ENCODE assay signal across 8 cellular contexts in genomic region chr12:53231859-53232640, GRCh38. TPM values are rescaled to one million over a fixed set of nuclear protein-coding genes. Genes with fewer than 3 reads are reported as not detected.
DNase-seq lines count a peak whose midpoint lies in the region; ATAC-seq and TF ChIP-seq lines count a peak whose summit lies in the region.

RARG (minus strand) TSS chr12:53232209; CDS start chr12:53227545, 4,664 bp downstream.

- H3K9me3 Mint-ChIP-seq in T-helper 1 cell treated with Interleukin-12 subunit alpha and Interleukin-12 subunit beta and Interleukin-4 antibody, amounts not matched to agents 30 μg/mL and 1 μg/mL, for 36 hours, result no peaks in the 10 kb centered on the region

- no peaks in the 10 kb centered on the region; the same call in 1 of the 2 replicates for H3K79me2 ChIP-seq in HCT116 (ENCODE audit: insufficient read depth, low read length)

- TF ChIP-seq CTCF in HCT116 (IDR thresholded peaks at IDR 0.05 in 2 of 3, conservative IDR thresholded peaks at IDR 0.05 in 1 of 3; ENCODE audit: borderline replicate concordance in 1 of 3, insufficient read depth in 1 of 3, low read depth in 2 of 3, low read length in 2 of 3) (no peak), astrocyte of the cerebellum (IDR thresholded peaks at IDR 0.05; ENCODE audit: low read depth, low read length, missing control alignments) (no peak), gastrocnemius medialis (IDR thresholded peaks at IDR 0.05 in 4 of 5, conservative IDR thresholded peaks at IDR 0.05 in 1 of 5) (no peak)

- H3K9ac ChIP-seq in HCT116 (ENCODE audit: low read length), result peak within 1 kb of the TSS; percentile 79

- peaks cover 54% of the 10 kb centered on the region for H3K4me1 Mint-ChIP-seq in T-helper 1 cell treated with Interleukin-12 subunit alpha and Interleukin-12 subunit beta and Interleukin-4 antibody, amounts not matched to agents 30 μg/mL and 1 μg/mL, for 36 hours (ENCODE audit: low read depth)

- no TSS peak for BruUV-seq in HCT116 (replicated peaks; lab: Mats Ljungman, UMichigan)

- H3K4me2 ChIP-seq in HCT116 (ENCODE audit: low read length), result peak within 1 kb of the TSS; percentile 98

- intact Hi-C loops in HCT116 (cut with micrococcal nuclease) (loop anchor here (2.0 kb wide), 1 partner anchor 21 kb away; a partner anchor contains a TSS), right cardiac atrium (cut with DNase I) (no loop called here), gastrocnemius medialis (cut with DNase I; ENCODE audit: low total_unique reads) (no loop called here)

- H3K27me3 ChIP-seq in HCT116 (ENCODE audit: insufficient read depth, low read length) (no peaks in the 10 kb centered on the region), right cardiac atrium (ENCODE audit: control insufficient read depth, insufficient read depth) (no peaks in the 10 kb centered on the region), gastrocnemius medialis (peaks cover 18 to 34% (median 33%) of the 10 kb centered on the region in 3 donors)

- in situ Hi-C loops in astrocyte of the cerebellum (cut with HindIII; ENCODE audit: low sequenced_read_pairs), result no loop called here
- in situ Hi-C loops in gastrocnemius medialis (cut with MboI; ENCODE audit: low sequenced_read_pairs in 4 of 4), result no loop called here

- H3K27ac Mint-ChIP-seq in T-helper 1 cell treated with Interleukin-12 subunit alpha and Interleukin-12 subunit beta and Interleukin-4 antibody, amounts not matched to agents 30 μg/mL and 1 μg/mL, for 36 hours, result peak within 1 kb of the TSS; percentile 80

- H3K36me3 ChIP-seq in HCT116 (ENCODE audit: control insufficient read depth in 1 of 2, insufficient read depth in 2 of 2, low read length in 2 of 2), result no peaks in the 10 kb centered on the region
- H3K36me3 ChIP-seq in gastrocnemius medialis, result no peaks in the 10 kb centered on the region

- TF ChIP-seq POLR2A in HCT116 (IDR thresholded peaks at IDR 0.05; ENCODE audit: borderline replicate concordance, extremely low read depth, insufficient read depth, insufficient read length) (no peak), gastrocnemius medialis (IDR thresholded peaks at IDR 0.05) (no peak)

- no peaks in the 10 kb centered on the region for H3K9me2 ChIP-seq in HCT116 (ENCODE audit: insufficient read depth)

- CTCF ChIA-PET in HCT116 (lab: Charles Lee), result interaction anchor here (1.1 kb wide), 1 partner anchor 20 kb away, joined by 3 read pairs; no protein-coding TSS in a partner anchor

- POLR2A ChIA-PET in HCT116 (lab: Charles Lee), result no interaction called here

- peak; percentile 76 for ATAC-seq in HCT116
- peak; percentile 79 to 81 for ATAC-seq in right cardiac atrium
- ATAC-seq in gastrocnemius medialis, result peak; percentile 21 to 39
- no peak for ATAC-seq in GM21737 (IDR thresholded peaks at IDR 0.05; ENCODE audit: unreplicated experiment)

- peak within 1 kb of the TSS; percentile 89 for H3K4me3 Mint-ChIP-seq in T-helper 1 cell treated with Interleukin-12 subunit alpha and Interleukin-12 subunit beta and Interleukin-4 antibody, amounts not matched to agents 30 μg/mL and 1 μg/mL, for 36 hours

- DNase-seq in AG08396 (ENCODE audit: low spot score) (peak; percentile 90), HCT116 (ENCODE audit: low read depth, low spot score) (no peak), astrocyte of the cerebellum (ENCODE audit: low read depth) (no peak), right cardiac atrium (peak; percentile 68 to 92 (median 86)), gastrocnemius medialis (no peak), cortex of kidney (lab: John Stamatoyannopoulos, UW) (no peak)

- H3K4me3 ChIP-seq in HCT116 (replicated peaks in 1 of 2; ENCODE audit: low read depth in 1 of 2, low read length in 2 of 2), result peak within 1 kb of the TSS; percentile 57 to 76
- peak within 1 kb of the TSS; percentile 65 for H3K4me3 ChIP-seq in astrocyte of the cerebellum (ENCODE audit: low read depth, low read length)
- peak within 1 kb of the TSS; percentile 77 for H3K4me3 ChIP-seq in right cardiac atrium (ENCODE audit: low read length)
- H3K4me3 ChIP-seq in gastrocnemius medialis, result peak within 1 kb of the TSS; percentile 54 to 74 (median 57)

- H3K4me1 ChIP-seq in HCT116 (ENCODE audit: control insufficient read depth in 1 of 2, insufficient read depth in 2 of 2, low read length in 2 of 2) (peaks cover 55 to 86% of the 10 kb centered on the region in 2 experiments), right cardiac atrium (ENCODE audit: control insufficient read depth, insufficient read depth, low read length) (peaks cover 15% of the 10 kb centered on the region), gastrocnemius medialis (peaks cover 5 to 21% of the 10 kb centered on the region in 2 donors)

- H3K27ac ChIP-seq in HCT116 (ENCODE audit: low read depth, low read length) (peak within 1 kb of the TSS; percentile 89), right cardiac atrium (ENCODE audit: low read length) (peak within 1 kb of the TSS; percentile 81), gastrocnemius medialis (peak within 1 kb of the TSS; percentile 42 to 75 (median 68))

- H3K9me3 ChIP-seq in HCT116 (ENCODE audit: control insufficient read depth in 1 of 2, insufficient read depth in 1 of 2, low read depth in 1 of 2, low read length in 2 of 2) (no peaks in the 10 kb centered on the region), right cardiac atrium (ENCODE audit: control insufficient read depth, low read length) (no peaks in the 10 kb centered on the region), gastrocnemius medialis (no peaks in the 10 kb centered on the region)

- 1% methylated on average over 51 of the region's 51 CpGs for WGBS in right cardiac atrium

- TF ChIP-seq RAD21 in HCT116 (IDR thresholded peaks at IDR 0.05; ENCODE audit: low read depth), result no peak

- H3K36me3 Mint-ChIP-seq in T-helper 1 cell treated with Interleukin-12 subunit alpha and Interleukin-12 subunit beta and Interleukin-4 antibody, amounts not matched to agents 30 μg/mL and 1 μg/mL, for 36 hours (ENCODE audit: low read depth), result peaks cover 1% of the 10 kb centered on the region

- H4K20me1 ChIP-seq in HCT116 (ENCODE audit: insufficient read depth), result no peaks in the 10 kb centered on the region

- no peaks in the 10 kb centered on the region for H3K27me3 Mint-ChIP-seq in T-helper 1 cell treated with Interleukin-12 subunit alpha and Interleukin-12 subunit beta and Interleukin-4 antibody, amounts not matched to agents 30 μg/mL and 1 μg/mL, for 36 hours (ENCODE audit: low read depth)

- peak within 1 kb of the TSS; percentile 75 for H2AFZ ChIP-seq in HCT116 (ENCODE audit: low read depth, low read length, poor library complexity, severe bottlenecking)

- RAD21 ChIA-PET in HCT116 (lab: Charles Lee; ENCODE audit: low non-redundant PET in 1 of 2, low total read pairs in 2 of 2, uncharacterized antibody in 2 of 2, unreplicated experiment in 2 of 2), result no interaction called here

TF ChIP-seq in HCT116, 20 proteins besides CTCF, POLR2A, EP300 and RAD21:
- TF ChIP-seq YY1 (IDR thresholded peaks at IDR 0.05; ENCODE audit: extremely low read depth, insufficient replicate concordance, low read depth, low read length) (peak; percentile 36), CBX3 (IDR thresholded peaks at IDR 0.05; ENCODE audit: low read depth) (no peak), REST (IDR thresholded peaks at IDR 0.05; ENCODE audit: low read depth) (no peak), POLR2AphosphoS5 (IDR thresholded peaks at IDR 0.05; ENCODE audit: low read depth, low read length) (peak; percentile 56)

RNA-seq across cellular contexts. Expression of gene RARG, which starts in this region (rescaled TPM):
- total RNA-seq in HCT116 (2021; ENCODE audit: unreplicated experiment) (68.9 TPM), right cardiac atrium (10 to 100 TPM; 11.7 to 26.2 (median 23.4) TPM), gastrocnemius medialis (1 to 10 TPM; 4.2 to 5.8 (median 4.9) TPM)
- polyA plus RNA-seq in HCT116 (2012), result 50.8 and 54.4 TPM in 2 replicates
- polyA plus RNA-seq in right cardiac atrium, result 10.5 TPM

Comparison
In these comparisons a context has a peak if more than half of its experiments do, and no peak if none do; other contexts are left out.
1. DNase-seq: peak in AG08396 (single experiment) and right cardiac atrium (3 of 3); none in HCT116 (single experiment), astrocyte of the cerebellum (single experiment), gastrocnemius medialis (0 of 2) and cortex of kidney (single experiment).
2. Peak in every context shown above with its lines, with median percentiles within 50 percentile points of each other: H3K27ac ChIP-seq and H3K4me3 ChIP-seq.